In the genomic region with DNA sequence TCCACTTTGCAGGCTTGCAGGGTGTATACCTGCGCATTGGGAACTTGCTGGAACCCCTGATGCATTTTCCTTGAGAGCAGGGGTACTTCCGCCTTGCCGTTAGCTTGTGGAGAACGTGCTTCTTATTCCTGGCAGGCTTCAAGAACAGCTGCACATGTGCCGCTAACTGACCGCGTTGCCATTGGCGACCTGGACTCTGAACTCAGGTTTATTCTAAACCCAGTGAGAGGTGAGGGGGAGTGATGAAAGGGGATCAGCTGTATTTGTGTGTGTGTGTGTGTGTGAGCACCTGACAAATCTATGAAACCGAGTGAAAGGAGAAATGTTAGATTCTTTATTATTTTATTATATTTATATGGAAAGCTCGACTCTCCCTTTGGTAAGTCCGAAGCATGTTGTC, we compare ENCODE assay signal across 16 cellular contexts.
DNase-seq lines count a peak whose midpoint lies in the region; ATAC-seq and TF ChIP-seq lines count a peak whose summit lies in the region.
"Had no signal": no experiment of that assay in that cellular context is flagged by ENCODE, and none has a peak within 500 bp of the region (broad histone marks: within the 10 kb centered on the region; RNA-seq: fewer than 3 reads in every experiment).

No MANE protein-coding gene starts in this region.

- H3K9me3 Mint-ChIP-seq in endodermal cell (no peaks in the 10 kb centered on the region), nephron (peaks cover 4% of the 10 kb centered on the region)
- H3K9me3 Mint-ChIP-seq: CD8-positive, alpha-beta memory T cell had no signal

- H3K36me3 ChIP-seq in endodermal cell (ENCODE audit: control insufficient read depth, insufficient read depth, low read length) (no peaks in the 10 kb centered on the region), thyroid gland (no peaks in the 10 kb centered on the region)
- H3K36me3 ChIP-seq: MG63 had no signal

- no peak for TF ChIP-seq CTCF in endodermal cell (conservative IDR thresholded peaks at IDR 0.05)
- no peak for TF ChIP-seq CTCF in nephron (IDR thresholded peaks at IDR 0.05; ENCODE audit: unreplicated experiment in 3 of 3)
- no peak for TF ChIP-seq CTCF in thyroid gland (IDR thresholded peaks at IDR 0.05)

- H3K9me3 ChIP-seq in endodermal cell (ENCODE audit: control insufficient read depth, low read length) (no peaks in the 10 kb centered on the region), thyroid gland (no peaks in the 10 kb centered on the region)
- H3K9me3 ChIP-seq: MG63, SJCRH30 had no signal

- H3K9ac ChIP-seq in endodermal cell (ENCODE audit: extremely low read depth, low read length, poor library complexity, severe bottlenecking) = no peak overlapping the region

- 95% methylated on average over 7 to 10 of the region's 11 CpGs for WGBS in endodermal cell (ENCODE audit: insufficient coverage in 1 of 2, insufficient read length in 1 of 2), 2 experiments
- WGBS in thyroid gland, 2 donors = 78 to 87% methylated on average over 11 of the region's 11 CpGs

- H3K27me3 ChIP-seq in endodermal cell (ENCODE audit: control insufficient read depth, insufficient read depth, low read length, poor library complexity, severe bottlenecking) (no peaks in the 10 kb centered on the region), thyroid gland (no peaks in the 10 kb centered on the region)
- H3K27me3 ChIP-seq: MG63, SJCRH30 had no signal

- peak; percentile 2 for DNase-seq in NCI-H1105 (lab: John Stamatoyannopoulos, UW)
- DNase-seq in NCI-H1105 treated with DMSO at 0.1 percent for 48 hours (lab: John Stamatoyannopoulos, UW) = no peak
- peak; percentile 26 for DNase-seq in DMS79 treated with DMSO at 0.1 percent for 48 hours (lab: John Stamatoyannopoulos, UW)
- no peak for DNase-seq in endodermal cell
- DNase-seq in activated naive CD4-positive, alpha-beta T cell treated with anti-CD3 and anti-CD28 coated beads, Interleukin-2, amount 50 U/mL, for 16 hours = no peak
- DNase-seq in thyroid gland = no peak
- DNase-seq: CD8-positive, alpha-beta memory T cell; HFFc6; Karpas-422; MG63; NCI-H1930; NCI-H510A treated with DMSO at 0.1 percent for 48 hours; PC-9 had no signal

- H3K27me3 Mint-ChIP-seq in endodermal cell (ENCODE audit: insufficient read depth) (no peaks in the 10 kb centered on the region), nephron (ENCODE audit: low read depth) (peaks cover 9% of the 10 kb centered on the region)
- H3K27me3 Mint-ChIP-seq: CD8-positive, alpha-beta memory T cell had no signal

- H3K4me3 ChIP-seq in endodermal cell (ENCODE audit: low read length) (no peak overlapping the region), thyroid gland (replicated peaks in 1 of 3) (no peak overlapping the region)
- H3K4me3 ChIP-seq: MG63, PC-9, SJCRH30 had no signal

- no peak for ATAC-seq in GM19351 (IDR thresholded peaks at IDR 0.05; ENCODE audit: unreplicated experiment)

- H3K36me3 Mint-ChIP-seq in endodermal cell (ENCODE audit: low read depth) = peaks cover 6% of the 10 kb centered on the region
- H3K36me3 Mint-ChIP-seq in nephron (ENCODE audit: low read depth) = peaks cover 63% of the 10 kb centered on the region
- H3K36me3 Mint-ChIP-seq: CD8-positive, alpha-beta memory T cell had no signal

- no peak overlapping the region for H3K4me3 Mint-ChIP-seq in endodermal cell
- no peak overlapping the region for H3K4me3 Mint-ChIP-seq in nephron
- H3K4me3 Mint-ChIP-seq: CD8-positive, alpha-beta memory T cell; HFFc6 had no signal

- H3K4me1 Mint-ChIP-seq in endodermal cell = no peaks in the 10 kb centered on the region
- peaks cover 40% of the 10 kb centered on the region for H3K4me1 Mint-ChIP-seq in nephron
- H3K4me1 Mint-ChIP-seq: CD8-positive, alpha-beta memory T cell had no signal

- intact Hi-C loops in thyroid gland (cut with DNase I) = no loop called here

- no peak for TF ChIP-seq POLR2A in thyroid gland (IDR thresholded peaks at IDR 0.05)

- no peaks in the 10 kb centered on the region for H3K4me1 ChIP-seq in endodermal cell (ENCODE audit: control insufficient read depth, insufficient read depth, low read length)
- no peaks in the 10 kb centered on the region for H3K4me1 ChIP-seq in thyroid gland
- H3K4me1 ChIP-seq: SJCRH30 had no signal

- H3K27ac Mint-ChIP-seq in endodermal cell (peak overlapping the region; percentile 59), nephron (peak overlapping the region; percentile 15 to 30 (median 27))
- H3K27ac Mint-ChIP-seq: CD8-positive, alpha-beta memory T cell; HFFc6 had no signal

- H3K27ac ChIP-seq in endodermal cell (ENCODE audit: low read depth, low read length) = no peak overlapping the region
- H3K27ac ChIP-seq in thyroid gland = no peak overlapping the region
- H3K27ac ChIP-seq: PC-9, SJCRH30 had no signal

Comparison
In these comparisons a context has a peak if more than half of its experiments do, and no peak if none do; other contexts are left out.
1. DNase-seq: peak in NCI-H1105 (single experiment) and DMS79 treated with DMSO at 0.1 percent for 48 hours (single experiment); none in NCI-H1105 treated with DMSO at 0.1 percent for 48 hours (single experiment), endodermal cell (single experiment), activated naive CD4-positive, alpha-beta T cell treated with anti-CD3 and anti-CD28 coated beads, Interleukin-2, amount 50 U/mL, for 16 hours (single experiment) and thyroid gland (0 of 2).